ENCODE assay signal across 6 cellular contexts in the genomic region with DNA sequence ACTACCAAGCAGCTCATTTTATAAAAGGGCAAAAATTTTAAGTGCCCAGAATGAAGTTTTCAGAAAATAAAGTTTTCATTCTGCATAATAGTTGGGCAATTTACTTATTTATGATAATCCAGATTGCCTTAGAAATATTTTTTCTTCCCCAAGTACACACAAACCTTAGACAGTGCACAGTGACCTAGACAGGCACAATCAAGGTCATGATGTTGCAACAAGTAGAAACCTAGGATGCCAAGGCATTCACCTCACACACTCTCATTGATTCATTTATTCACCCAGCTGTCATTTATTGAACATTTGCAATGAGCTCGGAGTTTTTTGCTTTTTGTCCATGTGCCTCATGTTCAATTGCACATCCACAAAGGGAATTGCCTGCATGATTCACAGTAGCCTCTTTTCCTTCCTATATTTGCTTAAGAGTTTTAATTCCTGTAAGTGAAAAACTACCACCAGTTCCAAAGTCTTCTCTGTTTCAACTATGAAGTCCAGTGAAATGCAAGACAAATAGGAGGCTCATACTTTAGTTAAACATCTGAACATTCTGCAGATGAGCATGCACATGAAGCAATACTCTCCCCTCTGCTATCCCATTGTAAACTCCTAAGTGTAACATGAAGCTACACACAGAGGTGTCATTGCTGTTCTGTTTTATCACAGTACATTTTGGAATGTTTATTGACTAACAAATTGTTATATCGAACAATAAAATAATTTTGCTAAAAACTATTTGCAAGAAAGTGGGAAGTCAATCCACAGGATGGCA.
"Had no signal": no experiment of that assay in that cellular context is flagged by ENCODE, and none has a peak within 500 bp of the region (broad histone marks: within the 10 kb centered on the region; RNA-seq: fewer than 3 reads in every experiment).

No MANE protein-coding gene starts in this region.

- DNase-seq: IMR-90, KBM-7, KG1 had no signal

- ATAC-seq: K562 had no signal

- H3K27ac ChIP-seq: HL-60 had no signal

- FAIRE-seq: HTR-8/SVneo, K562 had no signal

- H3K4me3 ChIP-seq: K562 had no signal
